In the genomic region with DNA sequence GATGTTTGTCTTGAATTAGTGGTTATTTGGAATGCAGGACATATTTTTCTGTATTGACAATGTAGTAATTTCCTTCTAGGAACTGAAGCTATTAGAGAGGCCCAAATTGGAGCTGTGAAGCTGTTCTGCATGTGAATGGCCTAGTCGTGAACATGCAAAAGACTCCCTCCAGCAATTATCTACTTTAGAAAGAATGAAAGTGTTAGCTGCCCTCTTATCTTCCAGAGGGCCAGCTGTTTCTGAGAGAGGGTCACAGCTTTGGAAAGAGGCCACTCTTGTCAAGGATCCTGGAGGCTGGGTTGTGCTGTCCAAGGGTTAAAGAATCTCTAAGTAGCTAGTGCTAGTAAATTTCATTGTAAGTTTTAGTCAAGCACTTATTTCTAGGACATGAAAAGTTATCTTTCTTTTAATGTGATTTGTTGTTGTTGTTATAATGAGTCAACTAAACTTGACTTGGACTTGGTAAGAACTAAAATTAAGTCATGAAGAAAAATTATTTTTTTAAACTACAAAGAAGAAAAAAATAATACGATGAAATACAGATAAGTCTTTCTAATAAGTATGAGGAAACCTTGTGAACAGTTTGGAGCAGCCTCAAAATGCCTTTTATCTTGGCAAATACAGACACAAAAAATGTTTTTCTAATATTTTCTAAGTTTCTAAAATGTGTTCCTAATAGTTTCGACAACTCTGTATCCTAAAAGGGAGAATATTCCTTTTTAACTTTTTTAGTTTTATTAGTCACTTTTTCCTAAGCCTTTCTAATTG, we compare ENCODE assay signal across 25 cellular contexts. TPM values are rescaled to one million over a fixed set of nuclear protein-coding genes. Genes with fewer than 3 reads are reported as not detected.
DNase-seq lines count a peak whose midpoint lies in the region; ATAC-seq and TF ChIP-seq lines count a peak whose summit lies in the region.
"Had no signal": no experiment of that assay in that cellular context is flagged by ENCODE, and none has a peak within 500 bp of the region (broad histone marks: within the 10 kb centered on the region; RNA-seq: fewer than 3 reads in every experiment).

No MANE protein-coding gene starts in this region.

- TF ChIP-seq CTCF in fibroblast of mammary gland (conservative IDR thresholded peaks at IDR 0.05; ENCODE audit: control insufficient read depth, insufficient read depth, low read depth, low read length): no peak

- DNase-seq in H7 (peak; percentile 36), NCI-H524 treated with DMSO at 0.1 percent for 48 hours (lab: John Stamatoyannopoulos, UW) (peak; percentile 65), fibroblast of mammary gland (ENCODE audit: low read depth) (peak; percentile 20), iPS-NIHi11 (ENCODE audit: low spot score) (peak; percentile 42), ureter (ENCODE audit: low spot score) (no peak), NCI-H128 (lab: John Stamatoyannopoulos, UW; ENCODE audit: unreplicated experiment) (no peak), H4 (ENCODE audit: low spot score) (no peak)
- DNase-seq: activated CD4-positive, alpha-beta T cell treated with anti-CD3 and anti-CD28 coated beads, Interleukin-2, amount 10 ng/mL, durations not matched to agents 7 days and 5 days; activated effector memory CD4-positive, alpha-beta T cell treated with anti-CD3 and anti-CD28 coated beads, Interleukin-2, amount 50 U/mL, for 16 hours; adrenal gland; brain microvascular endothelial cell; colonic mucosa; DMS 273 treated with DMSO at 0.1 percent for 48 hours; KBM-7; kidney glomerular epithelial cell; naive B cell; NCI-H1694 treated with DMSO at 0.1 percent for 48 hours; NCI-H2227 treated with DMSO at 0.1 percent for 48 hours; PC-9; retina; stimulated activated naive CD8-positive, alpha-beta T cell treated with anti-CD3 and anti-CD28 coated beads, Interleukin-15, amount 100 ng/mL, for 72 hours had no signal

- no peaks in the 10 kb centered on the region for H3K36me3 ChIP-seq in H7 (replicated peaks; ENCODE audit: control insufficient read depth, insufficient read depth, low read length)
- H3K36me3 ChIP-seq: adrenal gland, brain microvascular endothelial cell, colonic mucosa, SJSA1, tibial nerve had no signal

- H3K4me3 ChIP-seq in H7 (ENCODE audit: insufficient read depth, low read depth, low read length): no peak overlapping the region
- H3K4me3 ChIP-seq in fibroblast of mammary gland (ENCODE audit: control insufficient read depth, low read depth, low read length): no peak overlapping the region
- H3K4me3 ChIP-seq: adrenal gland, colonic mucosa, PC-9, SJSA1, tibial nerve had no signal

- no peak for ATAC-seq in GM18520 (IDR thresholded peaks at IDR 0.05; ENCODE audit: unreplicated experiment)
- ATAC-seq: HCT116; stimulated activated naive CD8-positive, alpha-beta T cell treated with anti-CD3 and anti-CD28 coated beads, Interleukin-15, amount 100 ng/mL, for 72 hours had no signal

- no peaks in the 10 kb centered on the region for H3K27me3 ChIP-seq in H7 (ENCODE audit: control insufficient read depth, insufficient read depth, low read length)
- H3K27me3 ChIP-seq: brain microvascular endothelial cell, colonic mucosa, SJSA1, tibial nerve had no signal

RNA-seq across cellular contexts. Expression of gene DPP4, which starts 36.8 kb away (rescaled TPM):
- total RNA-seq in H7 (2014; rRNA removed; shearing (Covaris generic)): 1.6 and 4.3 TPM in 2 replicates
- total RNA-seq in ureter: 2.1 TPM
- not detected in 2 replicates for total RNA-seq in H4 (2014; rRNA removed; shearing (Covaris generic))
- total RNA-seq: SJSA1 had no signal

Comparison
In these comparisons a context has a peak if more than half of its experiments do, and no peak if none do; other contexts are left out.
1. DNase-seq: peak in H7 (single experiment), NCI-H524 treated with DMSO at 0.1 percent for 48 hours (single experiment), fibroblast of mammary gland (single experiment) and iPS-NIHi11 (single experiment); none in ureter (single experiment), NCI-H128 (single experiment) and H4 (single experiment).